Comparison of ENCODE assay signal across 23 cellular contexts in genomic region chr1:85609976-85610375, GRCh38. TPM values are rescaled to one million over a fixed set of nuclear protein-coding genes. Genes with fewer than 3 reads are reported as not detected.
DNase-seq lines count a peak whose midpoint lies in the region; ATAC-seq, FAIRE-seq and TF ChIP-seq lines count a peak whose summit lies in the region.
"Had no signal": no experiment of that assay in that cellular context is flagged by ENCODE, and none has a peak within 500 bp of the region (broad histone marks: within the 10 kb centered on the region; RNA-seq: fewer than 3 reads in every experiment).

No MANE protein-coding gene starts in this region.

- POLR2A ChIA-PET in Caco-2 (lab: Charles Lee) = no interaction called here

- H3K27ac ChIP-seq in fibroblast of lung (ENCODE audit: insufficient read depth, low read length) (peak overlapping the region; percentile 96), osteoblast (ENCODE audit: low read depth, low read length) (peak overlapping the region; percentile 99), sigmoid colon (no peak overlapping the region)
- H3K27ac ChIP-seq: Peyer's patch had no signal

- CTCF ChIA-PET in Caco-2 (lab: Charles Lee) = no interaction called here

- no peak for TF ChIP-seq EP300 in sigmoid colon (IDR thresholded peaks at IDR 0.05)

- no peaks in the 10 kb centered on the region for H3K27me3 Mint-ChIP-seq in Caco-2 (ENCODE audit: insufficient read depth, unreplicated experiment)
- H3K27me3 Mint-ChIP-seq: CD4-positive, alpha-beta T cell had no signal

- H3K36me3 Mint-ChIP-seq in Caco-2 (ENCODE audit: insufficient read depth, unreplicated experiment) = peaks cover 12% of the 10 kb centered on the region

- no peak overlapping the region for H3K4me3 Mint-ChIP-seq in Caco-2 (ENCODE audit: unreplicated experiment)
- H3K4me3 Mint-ChIP-seq: CD4-positive, alpha-beta T cell had no signal

- H2AFZ ChIP-seq in fibroblast of lung (ENCODE audit: low read length) = no peak overlapping the region
- H2AFZ ChIP-seq in osteoblast (ENCODE audit: low read length) = no peak overlapping the region

- H3K4me2 ChIP-seq in fibroblast of lung (ENCODE audit: extremely low read depth, insufficient read depth, low read length) (no peak overlapping the region), osteoblast (ENCODE audit: insufficient read depth, low read length) (no peak overlapping the region)

- no TSS peak for BruUV-seq in Caco-2 (replicated peaks; lab: Mats Ljungman, UMichigan)

- no peaks in the 10 kb centered on the region for H3K9me3 Mint-ChIP-seq in Caco-2 (ENCODE audit: unreplicated experiment)
- H3K9me3 Mint-ChIP-seq: CD4-positive, alpha-beta T cell had no signal

- H3K27me3 ChIP-seq in Caco-2 (replicated peaks; ENCODE audit: control insufficient read depth, insufficient read depth, low read length) (no peaks in the 10 kb centered on the region), fibroblast of lung (ENCODE audit: control insufficient read depth, insufficient read depth, low read length) (no peaks in the 10 kb centered on the region), osteoblast (ENCODE audit: insufficient read depth, low read length) (no peaks in the 10 kb centered on the region), sigmoid colon (no peaks in the 10 kb centered on the region)
- H3K27me3 ChIP-seq: Peyer's patch had no signal

- TF ChIP-seq CTCF in Caco-2 (IDR thresholded peaks at IDR 0.05; ENCODE audit: insufficient read depth in 1 of 2, low read depth in 1 of 2, low read length in 1 of 2, severe bottlenecking in 1 of 2, unreplicated experiment in 1 of 2) = no peak
- TF ChIP-seq CTCF in fibroblast of lung (conservative IDR thresholded peaks at IDR 0.05 in 1 of 2, IDR thresholded peaks at IDR 0.05 in 1 of 2; ENCODE audit: low read depth in 1 of 2, low read length in 2 of 2) = no peak
- no peak for TF ChIP-seq CTCF in osteoblast (IDR thresholded peaks at IDR 0.05; ENCODE audit: extremely low read depth, low read depth, low read length)
- no peak for TF ChIP-seq CTCF in sigmoid colon (IDR thresholded peaks at IDR 0.05)

- ATAC-seq in HG03432 (IDR thresholded peaks at IDR 0.05; ENCODE audit: unreplicated experiment) (no peak), GM19397 (IDR thresholded peaks at IDR 0.05; ENCODE audit: unreplicated experiment) (no peak)
- ATAC-seq: Right ventricle myocardium inferior had no signal

- H3K9me3 ChIP-seq in Caco-2 = no peaks in the 10 kb centered on the region
- H3K9me3 ChIP-seq in fibroblast of lung (ENCODE audit: control insufficient read depth, insufficient read depth, low read depth, low read length) = no peaks in the 10 kb centered on the region
- H3K9me3 ChIP-seq in osteoblast (ENCODE audit: low read depth, low read length) = no peaks in the 10 kb centered on the region
- no peaks in the 10 kb centered on the region for H3K9me3 ChIP-seq in sigmoid colon
- H3K9me3 ChIP-seq: Peyer's patch had no signal

- H3K4me1 ChIP-seq in Caco-2 (peaks cover 73% of the 10 kb centered on the region), fibroblast of lung (ENCODE audit: control insufficient read depth, extremely low read depth, insufficient read depth, low read length) (peaks cover 50% of the 10 kb centered on the region), osteoblast (ENCODE audit: insufficient read depth, low read length) (peaks cover 71% of the 10 kb centered on the region), sigmoid colon (peaks cover 0 to 30% (median 19%) of the 10 kb centered on the region in 4 donors)

- H4K20me1 ChIP-seq in fibroblast of lung (ENCODE audit: control insufficient read depth, extremely low read depth, insufficient read depth, low read length) = no peaks in the 10 kb centered on the region
- H4K20me1 ChIP-seq in osteoblast (ENCODE audit: insufficient read depth, low read length) = no peaks in the 10 kb centered on the region

- intact Hi-C loops in Caco-2 (cut with micrococcal nuclease; ENCODE audit: unreplicated experiment) = loop anchor here (5.0 kb wide), 1 partner anchor 97 kb away; the partner anchor contains the start of gene ZNHIT6
- intact Hi-C loops in sigmoid colon (cut with DNase I) = no loop called here

- H3K4me3 ChIP-seq in Caco-2 (ENCODE audit: low read depth, low read length) = no peak overlapping the region
- no peak overlapping the region for H3K4me3 ChIP-seq in fibroblast of lung (replicated peaks in 1 of 4; ENCODE audit: control extremely low read depth in 1 of 4, insufficient read depth in 1 of 4, low read depth in 3 of 4, low read length in 4 of 4)
- H3K4me3 ChIP-seq in osteoblast (ENCODE audit: insufficient read depth, low read length) = no peak overlapping the region
- H3K4me3 ChIP-seq in sigmoid colon = no peak overlapping the region
- H3K4me3 ChIP-seq: Peyer's patch had no signal

- H3K36me3 ChIP-seq in Caco-2 (ENCODE audit: control insufficient read depth, insufficient read depth, low read length) (no peaks in the 10 kb centered on the region), fibroblast of lung (ENCODE audit: control insufficient read depth, insufficient read depth, low read length) (no peaks in the 10 kb centered on the region), osteoblast (ENCODE audit: insufficient read depth, low read length) (no peaks in the 10 kb centered on the region), sigmoid colon (no peaks in the 10 kb centered on the region)
- H3K36me3 ChIP-seq: Peyer's patch had no signal

- peak; percentile 87 for FAIRE-seq in RCC 7860 (lab: Jason Lieb, UNC)
- FAIRE-seq: A204.1, GM19239, H54 had no signal

- peaks cover 72% of the 10 kb centered on the region for H3K4me1 Mint-ChIP-seq in Caco-2 (ENCODE audit: low read depth, unreplicated experiment)

- H3K79me2 ChIP-seq in fibroblast of lung (ENCODE audit: control insufficient read depth, insufficient read depth, low read length) (no peaks in the 10 kb centered on the region), osteoblast (ENCODE audit: insufficient read depth, low read length) (no peaks in the 10 kb centered on the region)

- H3K9ac ChIP-seq in fibroblast of lung (ENCODE audit: insufficient read depth, low read length) = no peak overlapping the region

- no peak for TF ChIP-seq POLR2A in sigmoid colon (IDR thresholded peaks at IDR 0.05)

- peak overlapping the region; percentile 25 for H3K27ac Mint-ChIP-seq in Caco-2 (ENCODE audit: unreplicated experiment)
- H3K27ac Mint-ChIP-seq: CD4-positive, alpha-beta T cell had no signal

- DNase-seq in Caco-2 = no peak
- peak; percentile 59 for DNase-seq in RCC 7860 (ENCODE audit: low spot score)
- no peak for DNase-seq in fibroblast of lung (ENCODE audit: low read depth in 2 of 2)
- DNase-seq in osteoblast (ENCODE audit: insufficient read length, low spot score, missing footprints) = no peak
- no peak for DNase-seq in mesenteric fat pad (ENCODE audit: low spot score)
- DNase-seq in sigmoid colon = no peak
- DNase-seq: CD4-positive, alpha-beta T cell; COR-L47; GF-D8; KG1; NCI-H1092 treated with DMSO at 0.1 percent for 48 hours; NCI-H1436 treated with DMSO at 0.1 percent for 48 hours; NCI-H2029 treated with DMSO at 0.1 percent for 48 hours; NCI-H226; NCI-H510A treated with DMSO at 0.1 percent for 48 hours; NCI-H82; Peyer's patch had no signal

RNA-seq across cellular contexts. Expression of gene CCN1, which starts 29.4 kb away (rescaled TPM):
- 87.4 and 88.8 TPM in 2 replicates for total RNA-seq in Caco-2 (2022)
- total RNA-seq in fibroblast of lung = 48.5 and 146 TPM in 2 replicates
- 531 and 635 TPM in 2 replicates for polyA plus RNA-seq in fibroblast of lung
- 570 and 726 TPM in 2 replicates for polyA plus RNA-seq in fibroblast of lung (2012)
- 406 and 477 TPM in 2 replicates for polyA minus RNA-seq in fibroblast of lung (ENCODE audit: low replicate concordance)
- 58.9 and 81.8 TPM in 2 replicates for total RNA-seq in osteoblast
- total RNA-seq in mesenteric fat pad = 536 TPM
- 100 to 1,000 TPM in 2 of 4 donors, 10 to 100 TPM in 2; 28.2 to 150 (median 104) TPM for total RNA-seq in sigmoid colon
- polyA plus RNA-seq in sigmoid colon = 10 to 100 TPM in 2 of 3 donors, 1 to 10 TPM in 1; 3.9 to 79.5 (median 22.8) TPM
- total RNA-seq: CD4-positive, alpha-beta T cell had no signal

Comparison
In these comparisons a context has a peak if more than half of its experiments do, and no peak if none do; other contexts are left out.
1. H3K27ac ChIP-seq: peak in fibroblast of lung (single experiment) and osteoblast (single experiment); none in sigmoid colon (0 of 4).